15 cellular contexts compared by ENCODE assay signal in the genomic region with DNA sequence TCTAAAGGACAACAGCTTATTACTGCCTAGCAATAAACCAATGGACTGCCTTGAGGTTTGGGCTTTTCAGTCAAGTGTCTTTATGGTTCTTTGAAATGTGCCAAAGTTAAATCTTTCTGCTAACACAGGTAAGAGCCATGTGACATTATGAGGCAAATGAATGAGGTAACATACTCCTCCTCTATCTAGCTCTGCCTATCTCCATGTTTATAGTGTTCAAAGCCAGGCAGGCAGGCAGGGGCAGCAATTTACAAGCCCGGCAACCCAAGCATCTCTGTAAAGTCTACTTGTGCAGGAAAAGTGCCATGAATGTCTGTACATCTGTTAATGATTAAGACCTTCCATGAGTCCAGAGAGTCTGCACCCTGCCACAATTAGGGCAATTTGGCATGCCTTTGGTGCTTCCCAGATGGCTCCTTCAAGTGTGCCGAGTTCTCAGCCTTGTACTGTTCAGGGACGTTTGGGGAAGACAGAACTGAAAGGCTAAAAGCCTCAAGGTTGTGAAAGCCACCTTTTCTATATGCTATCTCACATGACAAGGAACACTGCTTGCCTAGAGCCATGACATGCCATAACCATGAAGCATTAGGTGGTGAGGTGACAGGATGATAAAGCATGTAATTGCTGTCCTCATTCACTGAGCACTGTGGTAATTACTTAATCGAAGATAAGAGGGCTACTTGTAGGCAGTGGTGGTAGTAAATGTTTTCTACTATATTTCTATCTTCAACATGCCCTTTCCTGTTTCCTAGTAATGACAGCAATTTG. TPM values are rescaled to one million over a fixed set of nuclear protein-coding genes. Genes with fewer than 3 reads are reported as not detected.
DNase-seq lines count a peak whose midpoint lies in the region; ATAC-seq and TF ChIP-seq lines count a peak whose summit lies in the region.
"Had no signal": no experiment of that assay in that cellular context is flagged by ENCODE, and none has a peak within 500 bp of the region (broad histone marks: within the 10 kb centered on the region; RNA-seq: fewer than 3 reads in every experiment).

No MANE protein-coding gene starts in this region.

- TF ChIP-seq EP300 in transverse colon (IDR thresholded peaks at IDR 0.05; ENCODE audit: low read depth) = no peak

- peak overlapping the region; percentile 13 for H2AFZ ChIP-seq in mammary epithelial cell (ENCODE audit: low read depth, low read length)
- no peak overlapping the region for H2AFZ ChIP-seq in PC-9

- WGBS in mammary epithelial cell (ENCODE audit: low coverage, missing lambda C conversion rate) = 35% methylated on average over 4 of the region's 4 CpGs
- 46% methylated on average over 4 of the region's 4 CpGs for whole genome bisulfite sequencing in right cardiac atrium
- 8 to 38% methylated on average over 3 to 4 of the region's 4 CpGs for WGBS in transverse colon (ENCODE audit: low coverage in 1 of 2), 2 donors

- TF ChIP-seq CTCF in mammary epithelial cell (conservative IDR thresholded peaks at IDR 0.05 in 1 of 2, IDR thresholded peaks at IDR 0.05 in 1 of 2; ENCODE audit: extremely low read depth in 1 of 2, insufficient read depth in 1 of 2, low read depth in 1 of 2, low read length in 2 of 2) (no peak), breast epithelium (IDR thresholded peaks at IDR 0.05) (no peak), transverse colon (IDR thresholded peaks at IDR 0.05) (no peak), PC-9 (conservative IDR thresholded peaks at IDR 0.05) (no peak)

- TF ChIP-seq POLR2A in breast epithelium (IDR thresholded peaks at IDR 0.05) = no peak
- TF ChIP-seq POLR2A in transverse colon (IDR thresholded peaks at IDR 0.05) = no peak

- H3K27ac ChIP-seq in mammary epithelial cell (ENCODE audit: insufficient read depth, low read depth, low read length) (no peak overlapping the region), breast epithelium (no peak overlapping the region), right cardiac atrium (ENCODE audit: low read length) (no peak overlapping the region), transverse colon (no peak overlapping the region), PC-9 (no peak overlapping the region)
- H3K27ac ChIP-seq: SJCRH30, upper lobe of left lung had no signal

- H3K4me1 ChIP-seq in mammary epithelial cell (ENCODE audit: insufficient read depth, low read length) (peaks cover 9% of the 10 kb centered on the region), breast epithelium (no peaks in the 10 kb centered on the region), right cardiac atrium (ENCODE audit: control insufficient read depth, insufficient read depth, low read length) (peaks cover 3% of the 10 kb centered on the region), transverse colon (peaks cover 0 to 10% (median 2%) of the 10 kb centered on the region in 4 donors), PC-9 (replicated peaks; ENCODE audit: insufficient read depth) (no peaks in the 10 kb centered on the region)
- H3K4me1 ChIP-seq: SJCRH30, upper lobe of left lung had no signal

- no TSS peak for BruUV-seq in mammary epithelial cell (replicated peaks; lab: Mats Ljungman, UMichigan)
- no TSS peak for BruUV-seq in PC-9 (replicated peaks; lab: Mats Ljungman, UMichigan)

- peak; percentile 49 to 52 for ATAC-seq in right cardiac atrium
- no peak for ATAC-seq in HG02973 (IDR thresholded peaks at IDR 0.05; ENCODE audit: unreplicated experiment)
- ATAC-seq: stimulated activated memory B cell treated with anti-CD40 and anti-IgM and Interleukin-4, amounts not matched to agents 10 μg/mL and 1 μg/mL and 100 μg/mL, for 72 hours had no signal

- POLR2A ChIA-PET in PC-9 (lab: Charles Lee; ENCODE audit: unreplicated experiment) = interaction anchor here (0.6 kb wide), 2 partner anchors 16 to 1045 kb away, joined by 3 to 4 read pairs; no protein-coding TSS in a partner anchor

- in situ Hi-C loops in mammary epithelial cell (cut with MboI; ENCODE audit: low sequenced_read_pairs in 2 of 2) (no loop called here), transverse colon (cut with MboI; ENCODE audit: low pct_ligation_motif_present in 1 of 4, low pct_unique_long_range_greater_than_20kb in 1 of 4, low sequenced_read_pairs in 3 of 4) (no loop called here)

- no peaks in the 10 kb centered on the region for H3K9me3 ChIP-seq in mammary epithelial cell (replicated peaks; ENCODE audit: insufficient read depth, low read length)
- H3K9me3 ChIP-seq in breast epithelium = no peaks in the 10 kb centered on the region
- no peaks in the 10 kb centered on the region for H3K9me3 ChIP-seq in right cardiac atrium (ENCODE audit: control insufficient read depth, low read length)
- no peaks in the 10 kb centered on the region for H3K9me3 ChIP-seq in transverse colon
- no peaks in the 10 kb centered on the region for H3K9me3 ChIP-seq in PC-9 (ENCODE audit: insufficient read depth, low read depth)
- H3K9me3 ChIP-seq: SJCRH30, upper lobe of left lung had no signal

- CTCF ChIA-PET in mammary epithelial cell (lab: Charles Lee; ENCODE audit: low non-redundant PET) (no interaction called here), PC-9 (lab: Charles Lee) (no interaction called here)

- no peaks in the 10 kb centered on the region for H4K20me1 ChIP-seq in mammary epithelial cell (ENCODE audit: insufficient read depth, low read length)
- no peaks in the 10 kb centered on the region for H4K20me1 ChIP-seq in PC-9 (ENCODE audit: insufficient read depth)

- H3K36me3 ChIP-seq in mammary epithelial cell (ENCODE audit: insufficient read depth, low read length) = no peaks in the 10 kb centered on the region
- no peaks in the 10 kb centered on the region for H3K36me3 ChIP-seq in breast epithelium
- H3K36me3 ChIP-seq in transverse colon = no peaks in the 10 kb centered on the region
- no peaks in the 10 kb centered on the region for H3K36me3 ChIP-seq in PC-9 (ENCODE audit: low read depth)
- H3K36me3 ChIP-seq: SJCRH30, upper lobe of left lung had no signal

- intact Hi-C loops in mammary epithelial cell (cut with micrococcal nuclease) (no loop called here), breast epithelium (cut with DNase I; ENCODE audit: low total_unique reads) (no loop called here), right cardiac atrium (cut with DNase I) (no loop called here), transverse colon (cut with DNase I; ENCODE audit: low total_unique reads) (no loop called here), PC-9 (cut with micrococcal nuclease; ENCODE audit: unreplicated experiment) (no loop called here)

- DNase-seq in mammary epithelial cell = no peak
- DNase-seq in breast epithelium (ENCODE audit: low spot score in 2 of 2) = no peak
- peak; percentile 66 for DNase-seq in SK-N-DZ (ENCODE audit: low spot score)
- DNase-seq in right cardiac atrium = no peak
- peak; percentile 34 for DNase-seq in transverse colon
- no peak for DNase-seq in PC-9
- DNase-seq in NCI-H187 treated with DMSO at 0.1 percent for 48 hours (lab: John Stamatoyannopoulos, UW) = no peak
- DNase-seq: activated CD4-positive, alpha-beta T cell treated with anti-CD3 and anti-CD28 coated beads for 4 hours; COR-L47; GDM1; SJCRH30; T1000; upper lobe of left lung had no signal

- H3F3A ChIP-seq in PC-9 (ENCODE audit: insufficient read depth, low read depth) = no peaks in the 10 kb centered on the region

- H3K4me2 ChIP-seq in mammary epithelial cell (ENCODE audit: insufficient read depth, low read depth, low read length) (no peak overlapping the region), PC-9 (no peak overlapping the region)

- H3K4me3 ChIP-seq in mammary epithelial cell (replicated peaks in 1 of 3; ENCODE audit: insufficient read depth in 1 of 3, low read depth in 2 of 3, low read length in 3 of 3) (no peak overlapping the region), breast epithelium (no peak overlapping the region), right cardiac atrium (ENCODE audit: low read length) (no peak overlapping the region), transverse colon (no peak overlapping the region), PC-9 (no peak overlapping the region)
- H3K4me3 ChIP-seq: SJCRH30, upper lobe of left lung had no signal

- H3K9ac ChIP-seq in mammary epithelial cell (ENCODE audit: insufficient read depth, low read length) = no peak overlapping the region

- H3K9me2 ChIP-seq in PC-9 (ENCODE audit: insufficient read depth) = no peaks in the 10 kb centered on the region

- H3K79me2 ChIP-seq in mammary epithelial cell (ENCODE audit: insufficient read depth, low read length) (no peaks in the 10 kb centered on the region), PC-9 (ENCODE audit: low read depth) (no peaks in the 10 kb centered on the region)

- dilution Hi-C loops in mammary epithelial cell (cut with HindIII; ENCODE audit: low sequenced_read_pairs) = no loop called here

- H3K27me3 ChIP-seq in mammary epithelial cell (ENCODE audit: insufficient read depth, low read length) (no peaks in the 10 kb centered on the region), breast epithelium (no peaks in the 10 kb centered on the region), right cardiac atrium (ENCODE audit: control insufficient read depth, insufficient read depth) (no peaks in the 10 kb centered on the region), transverse colon (no peaks in the 10 kb centered on the region), PC-9 (ENCODE audit: insufficient read depth, low read depth) (peaks cover 11% of the 10 kb centered on the region; the same call in 1 of the 2 replicates)
- H3K27me3 ChIP-seq: SJCRH30, upper lobe of left lung had no signal

RNA-seq across cellular contexts. Expression of gene EIF1B, which starts 41.4 kb away (rescaled TPM):
- total RNA-seq in mammary epithelial cell (10 to 100 TPM; 11.5 to 43.0 TPM), breast epithelium (10 to 100 TPM; 30.9 to 38.0 (median 31.2) TPM), right cardiac atrium (100 to 1,000 TPM; 186 to 284 (median 246) TPM), transverse colon (10 to 100 TPM in 3 of 4 donors, 1 to 10 TPM in 1; 5.2 to 90.2 (median 25.2) TPM), PC-9 (2021) (30.9 and 39.9 TPM in 2 replicates)
- polyA plus RNA-seq in mammary epithelial cell (13.1 TPM), right cardiac atrium (367 TPM)
- polyA minus RNA-seq in mammary epithelial cell = 7.9 TPM
- 13.3 and 16.9 TPM in 2 replicates for polyA plus RNA-seq in SK-N-DZ (2014; cell fraction: cytosol; rRNA removed)
- polyA plus RNA-seq in SK-N-DZ (2014; cell fraction: nucleus; rRNA removed) = 14.6 and 29.1 TPM in 2 replicates

Comparison
In these comparisons a context has a peak if more than half of its experiments do, and no peak if none do; other contexts are left out.
1. DNase-seq: peak in SK-N-DZ (single experiment) and transverse colon (single experiment); none in mammary epithelial cell (single experiment), breast epithelium (0 of 2), right cardiac atrium (0 of 3), PC-9 (0 of 2) and NCI-H187 treated with DMSO at 0.1 percent for 48 hours (single experiment).